ENCODE assay signal across 12 cellular contexts in the genomic region with DNA sequence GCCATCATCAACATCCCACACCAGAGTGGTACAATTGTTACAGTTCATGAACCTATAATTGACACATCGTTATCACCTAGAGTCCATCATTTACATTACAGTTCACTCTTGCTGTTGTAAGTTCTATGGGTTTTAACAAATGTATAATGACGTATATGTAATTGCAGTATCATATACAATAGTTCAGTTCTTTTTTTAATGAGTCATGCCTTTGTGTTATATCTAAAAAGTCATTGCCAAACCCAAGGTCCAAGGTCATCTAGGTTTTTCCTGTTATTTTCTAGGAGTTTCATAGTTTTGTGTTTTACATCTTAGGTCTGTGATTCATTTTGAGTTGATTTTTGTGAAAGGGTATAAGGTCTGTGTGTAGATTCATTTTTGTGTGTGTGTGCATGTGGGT.
"Had no signal": no experiment of that assay in that cellular context is flagged by ENCODE, and none has a peak within 500 bp of the region (broad histone marks: within the 10 kb centered on the region; RNA-seq: fewer than 3 reads in every experiment).

No MANE protein-coding gene starts in this region.

- H3K4me3 ChIP-seq: dorsolateral prefrontal cortex, psoas muscle, sigmoid colon had no signal

- H3K4me1 ChIP-seq: psoas muscle, sigmoid colon had no signal

- ATAC-seq: activated naive CD8-positive, alpha-beta T cell treated with anti-CD3 and anti-CD28 coated beads, Interleukin-2, amount 50 U/mL, for 24 hours; psoas muscle had no signal

- H3K9me3 ChIP-seq: psoas muscle, sigmoid colon had no signal

- DNase-seq: activated B cell treated with CpG ODN at 0.5 μM for 24 hours; activated CD4-positive, alpha-beta T cell treated with anti-CD3 and anti-CD28 coated beads, Interleukin-2, amount 10 ng/mL, durations not matched to agents 7 days and 5 days; activated CD8-positive, alpha-beta memory T cell treated with anti-CD3 and anti-CD28 coated beads for 24 hours; activated naive CD4-positive, alpha-beta T cell treated with Interleukin-2 at 50 U/mL for 16 hours; activated naive CD8-positive, alpha-beta T cell treated with anti-CD3 and anti-CD28 coated beads, Interleukin-2, amount 50 U/mL, for 24 hours; dorsolateral prefrontal cortex; immature natural killer cell; psoas muscle; sigmoid colon; stimulated activated CD4-positive, alpha-beta T cell treated with anti-CD3 and anti-CD28 coated beads, Interleukin-2, amount 100 ng/mL, for 48 hours; stimulated activated naive CD4-positive, alpha-beta T cell treated with Interleukin-2 at 50 U/mL for 16 hours; T-helper 2 cell had no signal

- H3K27ac ChIP-seq: dorsolateral prefrontal cortex, psoas muscle, sigmoid colon had no signal

- H3K36me3 ChIP-seq: sigmoid colon had no signal

- H3K27me3 ChIP-seq: dorsolateral prefrontal cortex, sigmoid colon had no signal
